Comparison of ENCODE assay signal across 3 cellular contexts in the genomic region with DNA sequence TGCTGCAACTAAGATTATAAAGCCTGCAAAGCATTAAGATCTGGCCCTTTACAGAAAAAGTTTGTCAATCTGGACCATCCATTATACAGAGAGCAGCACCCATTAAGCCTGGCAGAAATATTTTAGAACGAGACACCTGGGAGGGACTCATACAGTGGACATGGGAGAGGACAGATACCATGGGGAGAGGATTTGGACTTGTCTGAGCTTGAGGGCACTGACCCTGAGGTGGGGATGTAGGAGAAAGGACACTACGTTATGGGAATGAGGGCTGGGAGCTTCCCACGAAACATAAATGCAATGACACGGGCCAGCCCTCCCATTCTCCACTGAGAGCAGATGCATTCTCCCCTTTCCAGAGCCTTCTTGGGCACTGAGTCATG.
TF ChIP-seq lines count a peak whose summit lies in the region.

No MANE protein-coding gene starts in this region.

TF ChIP-seq in GM23338, 12 proteins besides CTCF, POLR2A, EP300 and RAD21 (continues in another document):
- TF ChIP-seq, protein P1, sequence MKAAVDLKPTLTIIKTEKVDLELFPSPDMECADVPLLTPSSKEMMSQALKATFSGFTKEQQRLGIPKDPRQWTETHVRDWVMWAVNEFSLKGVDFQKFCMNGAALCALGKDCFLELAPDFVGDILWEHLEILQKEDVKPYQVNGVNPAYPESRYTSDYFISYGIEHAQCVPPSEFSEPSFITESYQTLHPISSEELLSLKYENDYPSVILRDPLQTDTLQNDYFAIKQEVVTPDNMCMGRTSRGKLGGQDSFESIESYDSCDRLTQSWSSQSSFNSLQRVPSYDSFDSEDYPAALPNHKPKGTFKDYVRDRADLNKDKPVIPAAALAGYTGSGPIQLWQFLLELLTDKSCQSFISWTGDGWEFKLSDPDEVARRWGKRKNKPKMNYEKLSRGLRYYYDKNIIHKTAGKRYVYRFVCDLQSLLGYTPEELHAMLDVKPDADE (IDR thresholded peaks at IDR 0.05): no peak
- TF ChIP-seq NANOG (IDR thresholded peaks at IDR 0.05; ENCODE audit: borderline replicate concordance) (no peak), ZNF114 (CRISPR knock-in tag; IDR thresholded peaks at IDR 0.05) (no peak), CREB1 (CRISPR knock-in tag; IDR thresholded peaks at IDR 0.05; ENCODE audit: low read depth) (no peak), ZNF331 (CRISPR knock-in tag; IDR thresholded peaks at IDR 0.05; ENCODE audit: low read depth) (no peak), EZH2phosphoT487 (IDR thresholded peaks at IDR 0.05; ENCODE audit: unreplicated experiment) (no peak), POLR2AphosphoS5 (IDR thresholded peaks at IDR 0.05; ENCODE audit: low read depth) (no peak), STAT1 (IDR thresholded peaks at IDR 0.05; ENCODE audit: unreplicated experiment) (no peak)
- TF ChIP-seq, protein P2, sequence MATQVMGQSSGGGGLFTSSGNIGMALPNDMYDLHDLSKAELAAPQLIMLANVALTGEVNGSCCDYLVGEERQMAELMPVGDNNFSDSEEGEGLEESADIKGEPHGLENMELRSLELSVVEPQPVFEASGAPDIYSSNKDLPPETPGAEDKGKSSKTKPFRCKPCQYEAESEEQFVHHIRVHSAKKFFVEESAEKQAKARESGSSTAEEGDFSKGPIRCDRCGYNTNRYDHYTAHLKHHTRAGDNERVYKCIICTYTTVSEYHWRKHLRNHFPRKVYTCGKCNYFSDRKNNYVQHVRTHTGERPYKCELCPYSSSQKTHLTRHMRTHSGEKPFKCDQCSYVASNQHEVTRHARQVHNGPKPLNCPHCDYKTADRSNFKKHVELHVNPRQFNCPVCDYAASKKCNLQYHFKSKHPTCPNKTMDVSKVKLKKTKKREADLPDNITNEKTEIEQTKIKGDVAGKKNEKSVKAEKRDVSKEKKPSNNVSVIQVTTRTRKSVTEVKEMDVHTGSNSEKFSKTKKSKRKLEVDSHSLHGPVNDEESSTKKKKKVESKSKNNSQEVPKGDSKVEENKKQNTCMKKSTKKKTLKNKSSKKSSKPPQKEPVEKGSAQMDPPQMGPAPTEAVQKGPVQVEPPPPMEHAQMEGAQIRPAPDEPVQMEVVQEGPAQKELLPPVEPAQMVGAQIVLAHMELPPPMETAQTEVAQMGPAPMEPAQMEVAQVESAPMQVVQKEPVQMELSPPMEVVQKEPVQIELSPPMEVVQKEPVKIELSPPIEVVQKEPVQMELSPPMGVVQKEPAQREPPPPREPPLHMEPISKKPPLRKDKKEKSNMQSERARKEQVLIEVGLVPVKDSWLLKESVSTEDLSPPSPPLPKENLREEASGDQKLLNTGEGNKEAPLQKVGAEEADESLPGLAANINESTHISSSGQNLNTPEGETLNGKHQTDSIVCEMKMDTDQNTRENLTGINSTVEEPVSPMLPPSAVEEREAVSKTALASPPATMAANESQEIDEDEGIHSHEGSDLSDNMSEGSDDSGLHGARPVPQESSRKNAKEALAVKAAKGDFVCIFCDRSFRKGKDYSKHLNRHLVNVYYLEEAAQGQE (IDR thresholded peaks at IDR 0.05; ENCODE audit: unreplicated experiment): no peak

TF ChIP-seq in WTC11, 78 proteins besides CTCF, POLR2A, EP300 and RAD21:
- TF ChIP-seq HMGA2 (CRISPR knock-in tag; IDR thresholded peaks at IDR 0.05) (no peak), SMAD4 (CRISPR knock-in tag; IDR thresholded peaks at IDR 0.05) (no peak), ELF4 (CRISPR knock-in tag; IDR thresholded peaks at IDR 0.05; ENCODE audit: low read depth) (no peak), NFE2L1 (CRISPR knock-in tag; IDR thresholded peaks at IDR 0.05) (no peak)
- TF ChIP-seq, protein P3, sequence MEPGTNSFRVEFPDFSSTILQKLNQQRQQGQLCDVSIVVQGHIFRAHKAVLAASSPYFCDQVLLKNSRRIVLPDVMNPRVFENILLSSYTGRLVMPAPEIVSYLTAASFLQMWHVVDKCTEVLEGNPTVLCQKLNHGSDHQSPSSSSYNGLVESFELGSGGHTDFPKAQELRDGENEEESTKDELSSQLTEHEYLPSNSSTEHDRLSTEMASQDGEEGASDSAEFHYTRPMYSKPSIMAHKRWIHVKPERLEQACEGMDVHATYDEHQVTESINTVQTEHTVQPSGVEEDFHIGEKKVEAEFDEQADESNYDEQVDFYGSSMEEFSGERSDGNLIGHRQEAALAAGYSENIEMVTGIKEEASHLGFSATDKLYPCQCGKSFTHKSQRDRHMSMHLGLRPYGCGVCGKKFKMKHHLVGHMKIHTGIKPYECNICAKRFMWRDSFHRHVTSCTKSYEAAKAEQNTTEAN (CRISPR knock-in tag; IDR thresholded peaks at IDR 0.05): no peak

TF ChIP-seq in HepG2, 621 proteins besides CTCF, POLR2A, EP300 and RAD21:
- TF ChIP-seq ZNF616 (CRISPR knock-in tag; IDR thresholded peaks at IDR 0.05; ENCODE audit: low read depth) (no peak), U2AF2 (IDR thresholded peaks at IDR 0.05; ENCODE audit: low read depth, low read length) (no peak), HNRNPH1 (optimal IDR thresholded peaks at IDR 0.05; ENCODE audit: low read depth, low read length) (no peak), HDAC1 (CRISPR knock-in tag; IDR thresholded peaks at IDR 0.05) (0 out of 2 replicates have a peak, but pooled peaks have one; percentile 1), SIN3A (IDR thresholded peaks at IDR 0.05; ENCODE audit: borderline replicate concordance, low read depth, low read length) (0 out of 2 replicates have a peak, but pooled peaks have one; percentile 6), ZBTB7A (CRISPR knock-in tag; IDR thresholded peaks at IDR 0.05) (no peak), ERF (CRISPR knock-in tag; IDR thresholded peaks at IDR 0.05) (no peak), ZNF180 (CRISPR knock-in tag; IDR thresholded peaks at IDR 0.05; ENCODE audit: borderline replicate concordance, low read depth) (no peak), POLR2AphosphoS5 (IDR thresholded peaks at IDR 0.05; ENCODE audit: low read depth, low read length) (0 out of 2 replicates have a peak, but pooled peaks have one; percentile 15)
- TF ChIP-seq, protein P4, sequence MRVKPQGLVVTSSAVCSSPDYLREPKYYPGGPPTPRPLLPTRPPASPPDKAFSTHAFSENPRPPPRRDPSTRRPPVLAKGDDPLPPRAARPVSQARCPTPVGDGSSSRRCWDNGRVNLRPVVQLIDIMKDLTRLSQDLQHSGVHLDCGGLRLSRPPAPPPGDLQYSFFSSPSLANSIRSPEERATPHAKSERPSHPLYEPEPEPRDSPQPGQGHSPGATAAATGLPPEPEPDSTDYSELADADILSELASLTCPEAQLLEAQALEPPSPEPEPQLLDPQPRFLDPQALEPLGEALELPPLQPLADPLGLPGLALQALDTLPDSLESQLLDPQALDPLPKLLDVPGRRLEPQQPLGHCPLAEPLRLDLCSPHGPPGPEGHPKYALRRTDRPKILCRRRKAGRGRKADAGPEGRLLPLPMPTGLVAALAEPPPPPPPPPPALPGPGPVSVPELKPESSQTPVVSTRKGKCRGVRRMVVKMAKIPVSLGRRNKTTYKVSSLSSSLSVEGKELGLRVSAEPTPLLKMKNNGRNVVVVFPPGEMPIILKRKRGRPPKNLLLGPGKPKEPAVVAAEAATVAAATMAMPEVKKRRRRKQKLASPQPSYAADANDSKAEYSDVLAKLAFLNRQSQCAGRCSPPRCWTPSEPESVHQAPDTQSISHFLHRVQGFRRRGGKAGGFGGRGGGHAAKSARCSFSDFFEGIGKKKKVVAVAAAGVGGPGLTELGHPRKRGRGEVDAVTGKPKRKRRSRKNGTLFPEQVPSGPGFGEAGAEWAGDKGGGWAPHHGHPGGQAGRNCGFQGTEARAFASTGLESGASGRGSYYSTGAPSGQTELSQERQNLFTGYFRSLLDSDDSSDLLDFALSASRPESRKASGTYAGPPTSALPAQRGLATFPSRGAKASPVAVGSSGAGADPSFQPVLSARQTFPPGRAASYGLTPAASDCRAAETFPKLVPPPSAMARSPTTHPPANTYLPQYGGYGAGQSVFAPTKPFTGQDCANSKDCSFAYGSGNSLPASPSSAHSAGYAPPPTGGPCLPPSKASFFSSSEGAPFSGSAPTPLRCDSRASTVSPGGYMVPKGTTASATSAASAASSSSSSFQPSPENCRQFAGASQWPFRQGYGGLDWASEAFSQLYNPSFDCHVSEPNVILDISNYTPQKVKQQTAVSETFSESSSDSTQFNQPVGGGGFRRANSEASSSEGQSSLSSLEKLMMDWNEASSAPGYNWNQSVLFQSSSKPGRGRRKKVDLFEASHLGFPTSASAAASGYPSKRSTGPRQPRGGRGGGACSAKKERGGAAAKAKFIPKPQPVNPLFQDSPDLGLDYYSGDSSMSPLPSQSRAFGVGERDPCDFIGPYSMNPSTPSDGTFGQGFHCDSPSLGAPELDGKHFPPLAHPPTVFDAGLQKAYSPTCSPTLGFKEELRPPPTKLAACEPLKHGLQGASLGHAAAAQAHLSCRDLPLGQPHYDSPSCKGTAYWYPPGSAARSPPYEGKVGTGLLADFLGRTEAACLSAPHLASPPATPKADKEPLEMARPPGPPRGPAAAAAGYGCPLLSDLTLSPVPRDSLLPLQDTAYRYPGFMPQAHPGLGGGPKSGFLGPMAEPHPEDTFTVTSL (CRISPR knock-in tag; IDR thresholded peaks at IDR 0.05; ENCODE audit: borderline replicate concordance): 0 out of 2 replicates have a peak, but pooled peaks have one; percentile 13
- TF ChIP-seq, protein P2 (IDR thresholded peaks at IDR 0.05; ENCODE audit: borderline replicate concordance in 1 of 2, low read depth in 1 of 2, low read length in 2 of 2): no peak
- TF ChIP-seq, protein P5, sequence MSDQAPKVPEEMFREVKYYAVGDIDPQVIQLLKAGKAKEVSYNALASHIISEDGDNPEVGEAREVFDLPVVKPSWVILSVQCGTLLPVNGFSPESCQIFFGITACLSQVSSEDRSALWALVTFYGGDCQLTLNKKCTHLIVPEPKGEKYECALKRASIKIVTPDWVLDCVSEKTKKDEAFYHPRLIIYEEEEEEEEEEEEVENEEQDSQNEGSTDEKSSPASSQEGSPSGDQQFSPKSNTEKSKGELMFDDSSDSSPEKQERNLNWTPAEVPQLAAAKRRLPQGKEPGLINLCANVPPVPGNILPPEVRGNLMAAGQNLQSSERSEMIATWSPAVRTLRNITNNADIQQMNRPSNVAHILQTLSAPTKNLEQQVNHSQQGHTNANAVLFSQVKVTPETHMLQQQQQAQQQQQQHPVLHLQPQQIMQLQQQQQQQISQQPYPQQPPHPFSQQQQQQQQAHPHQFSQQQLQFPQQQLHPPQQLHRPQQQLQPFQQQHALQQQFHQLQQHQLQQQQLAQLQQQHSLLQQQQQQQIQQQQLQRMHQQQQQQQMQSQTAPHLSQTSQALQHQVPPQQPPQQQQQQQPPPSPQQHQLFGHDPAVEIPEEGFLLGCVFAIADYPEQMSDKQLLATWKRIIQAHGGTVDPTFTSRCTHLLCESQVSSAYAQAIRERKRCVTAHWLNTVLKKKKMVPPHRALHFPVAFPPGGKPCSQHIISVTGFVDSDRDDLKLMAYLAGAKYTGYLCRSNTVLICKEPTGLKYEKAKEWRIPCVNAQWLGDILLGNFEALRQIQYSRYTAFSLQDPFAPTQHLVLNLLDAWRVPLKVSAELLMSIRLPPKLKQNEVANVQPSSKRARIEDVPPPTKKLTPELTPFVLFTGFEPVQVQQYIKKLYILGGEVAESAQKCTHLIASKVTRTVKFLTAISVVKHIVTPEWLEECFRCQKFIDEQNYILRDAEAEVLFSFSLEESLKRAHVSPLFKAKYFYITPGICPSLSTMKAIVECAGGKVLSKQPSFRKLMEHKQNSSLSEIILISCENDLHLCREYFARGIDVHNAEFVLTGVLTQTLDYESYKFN (CRISPR knock-in tag; conservative IDR thresholded peaks at IDR 0.05): 0 out of 2 replicates have a peak, but pooled peaks have one; percentile 3
